Comparison of ENCODE assay signal across 16 cellular contexts in genomic region chr2:29033172-29033571, GRCh38. TPM values are rescaled to one million over a fixed set of nuclear protein-coding genes. Genes with fewer than 3 reads are reported as not detected.
A peak's percentile ranks its signal among the peaks of the same experiment; 100 is the strongest.
DNase-seq lines count a peak whose midpoint lies in the region; ATAC-seq, FAIRE-seq and TF ChIP-seq lines count a peak whose summit lies in the region.
"Had no signal": no experiment of that assay in that cellular context is flagged by ENCODE, and none has a peak within 500 bp of the region (broad histone marks: within the 10 kb centered on the region; RNA-seq: fewer than 3 reads in every experiment).

No MANE protein-coding gene starts in this region.

- no peak overlapping the region for H3K4ac ChIP-seq in neuronal stem cell (ENCODE audit: low read length)

- H3K36me3 ChIP-seq in neuronal stem cell (replicated peaks in 1 of 2; ENCODE audit: control insufficient read depth in 2 of 2, insufficient read depth in 2 of 2, low read length in 2 of 2) = no peaks in the 10 kb centered on the region
- H3K36me3 ChIP-seq in small intestine (ENCODE audit: control insufficient read depth in 2 of 2, insufficient read depth in 2 of 2, low read length in 2 of 2) = no peaks in the 10 kb centered on the region
- no peaks in the 10 kb centered on the region for H3K36me3 ChIP-seq in right lobe of liver

- no peak for TF ChIP-seq CTCF in right lobe of liver (IDR thresholded peaks at IDR 0.05)

- H4K91ac ChIP-seq in neuronal stem cell (ENCODE audit: low read depth, low read length, poor library complexity) = no peak overlapping the region

- H3K4me2 ChIP-seq in neuronal stem cell (ENCODE audit: insufficient read depth, low read length, poor library complexity, severe bottlenecking) = no peak overlapping the region

- no peak overlapping the region for H3K18ac ChIP-seq in neuronal stem cell (ENCODE audit: low read length)

- H3K23ac ChIP-seq in neuronal stem cell (ENCODE audit: low read depth, low read length, poor library complexity) = no peak overlapping the region

- H3K14ac ChIP-seq in neuronal stem cell (ENCODE audit: low read length) = peak overlapping the region; percentile 0

- H2BK15ac ChIP-seq in neuronal stem cell (ENCODE audit: low read length) = no peak overlapping the region

- no peak overlapping the region for H2BK12ac ChIP-seq in neuronal stem cell (ENCODE audit: low read length)

- intact Hi-C loops in right lobe of liver (cut with DNase I) = no loop called here

- ATAC-seq in GM21515 (IDR thresholded peaks at IDR 0.05; ENCODE audit: unreplicated experiment) (no peak), right lobe of liver (no peak)
- ATAC-seq: activated CD8-positive, alpha-beta T cell treated with anti-CD3 and anti-CD28 coated beads, Interleukin-2, amount 10 ng/mL, durations not matched to agents 7 days and 5 days; naive thymus-derived CD8-positive, alpha-beta T cell had no signal

- no peak overlapping the region for H2AK5ac ChIP-seq in neuronal stem cell (ENCODE audit: low read depth, low read length)

- peaks cover 0 to 4% (median 0%) of the 10 kb centered on the region in 3 experiments for H3K27me3 ChIP-seq in neuronal stem cell (ENCODE audit: control insufficient read depth in 3 of 3, insufficient read depth in 3 of 3, low read depth in 1 of 3, low read length in 3 of 3)
- H3K27me3 ChIP-seq in small intestine (ENCODE audit: control insufficient read depth in 2 of 2, insufficient read depth in 2 of 2, low read length in 2 of 2) = no peaks in the 10 kb centered on the region
- no peaks in the 10 kb centered on the region for H3K27me3 ChIP-seq in right lobe of liver
- H3K27me3 ChIP-seq: spleen had no signal

- no peak overlapping the region for H4K8ac ChIP-seq in neuronal stem cell (ENCODE audit: low read depth, low read length)

- peak; percentile 67 for DNase-seq in EL
- peak; percentile 65 for DNase-seq in M059J (ENCODE audit: low read depth)
- DNase-seq in epidermal melanocyte (ENCODE audit: insufficient read length, low spot score) = peak; percentile 42
- DNase-seq in neuronal stem cell (ENCODE audit: low spot score) = peak; percentile 18
- DNase-seq in small intestine = no peak
- no peak for DNase-seq in stimulated activated CD4-positive, alpha-beta T cell treated with anti-CD3 and anti-CD28 coated beads, Interleukin-15, amount 100 ng/mL, for 24 hours
- DNase-seq in right lobe of liver = no peak
- DNase-seq: activated CD8-positive, alpha-beta T cell treated with anti-CD3 and anti-CD28 coated beads, Interleukin-2, amount 10 ng/mL, durations not matched to agents 7 days and 5 days; naive thymus-derived CD8-positive, alpha-beta T cell; NCI-H1417 treated with DMSO at 0.1 percent for 48 hours; NCI-H774; spleen had no signal

- peaks cover 0 to 11% of the 10 kb centered on the region in 2 donors for H3K4me1 ChIP-seq in neuronal stem cell (ENCODE audit: control insufficient read depth in 2 of 2, insufficient read depth in 1 of 2, low read depth in 1 of 2, low read length in 2 of 2)
- no peaks in the 10 kb centered on the region for H3K4me1 ChIP-seq in small intestine (ENCODE audit: control insufficient read depth in 2 of 2, insufficient read depth in 1 of 2, low read depth in 1 of 2, low read length in 1 of 2)
- no peaks in the 10 kb centered on the region for H3K4me1 ChIP-seq in right lobe of liver

- TF ChIP-seq POLR2A in right lobe of liver (IDR thresholded peaks at IDR 0.05) = no peak

- no peak overlapping the region for H3K4me3 ChIP-seq in neuronal stem cell (ENCODE audit: low read length in 2 of 2)
- H3K4me3 ChIP-seq in small intestine (ENCODE audit: low read depth in 1 of 2, low read length in 2 of 2) = no peak overlapping the region
- H3K4me3 ChIP-seq in right lobe of liver = no peak overlapping the region
- H3K4me3 ChIP-seq: spleen had no signal

- no peak overlapping the region for H3K27ac ChIP-seq in neuronal stem cell (replicated peaks; ENCODE audit: low read length)
- no peak overlapping the region for H3K27ac ChIP-seq in small intestine (ENCODE audit: low read depth in 1 of 2, low read length in 1 of 2)
- H3K27ac ChIP-seq in right lobe of liver = no peak overlapping the region
- H3K27ac ChIP-seq: HL-60, spleen had no signal

- FAIRE-seq in small intestine (lab: Jason Lieb, UNC) = no peak
- FAIRE-seq: endometrium, GM12892 had no signal

- H3K9me3 ChIP-seq in neuronal stem cell (replicated peaks in 1 of 2; ENCODE audit: control insufficient read depth in 2 of 2, insufficient read depth in 1 of 2, low read depth in 1 of 2, low read length in 2 of 2) = no peaks in the 10 kb centered on the region
- no peaks in the 10 kb centered on the region for H3K9me3 ChIP-seq in small intestine (ENCODE audit: control insufficient read depth, low read depth)
- H3K9me3 ChIP-seq in right lobe of liver = no peaks in the 10 kb centered on the region
- H3K9me3 ChIP-seq: spleen had no signal

- no CpG with 5 or more reads among the region's 2 CpGs for WGBS in neuronal stem cell (ENCODE audit: extremely low coverage in 2 of 2, insufficient read length in 2 of 2, insufficient replicate concordance in 1 of 2), 2 donors
- WGBS in small intestine, 3 donors = 18 to 53% (median 44%) methylated on average over 2 of the region's 2 CpGs
- WGBS in right lobe of liver (ENCODE audit: insufficient coverage, low coverage, low lambda C conversion rate, missing lambda C conversion rate) = 15% methylated on average over 2 of the region's 2 CpGs

- no peaks in the 10 kb centered on the region for H3K79me1 ChIP-seq in neuronal stem cell (ENCODE audit: low read depth, low read length)

- H3K9ac ChIP-seq in neuronal stem cell (ENCODE audit: low read depth, low read length, poor library complexity) = no peak overlapping the region

- H2BK5ac ChIP-seq in neuronal stem cell (ENCODE audit: low read length) = no peak overlapping the region

- H2AFZ ChIP-seq in neuronal stem cell (ENCODE audit: low read length) = no peak overlapping the region

- H2BK120ac ChIP-seq in neuronal stem cell (ENCODE audit: low read depth, low read length) = no peak overlapping the region

RNA-seq across cellular contexts. Expression of gene PCARE, which starts 41.2 kb away (rescaled TPM):
- not detected in 2 replicates for total RNA-seq in M059J (2014; rRNA removed; shearing (Covaris generic))
- not detected for polyA plus RNA-seq in neuronal stem cell (2013, experiment 1 of 2)
- not detected for polyA plus RNA-seq in neuronal stem cell (2013, experiment 2 of 2)
- polyA plus RNA-seq in small intestine = not detected
- total RNA-seq in right lobe of liver = not detected
- total RNA-seq: activated CD8-positive, alpha-beta T cell treated with anti-CD3 and anti-CD28 coated beads, Interleukin-2, amount 10 ng/mL, durations not matched to agents 7 days and 5 days; naive thymus-derived CD8-positive, alpha-beta T cell; spleen had no signal
- polyA plus RNA-seq: naive thymus-derived CD8-positive, alpha-beta T cell; spleen had no signal

RNA-seq across cellular contexts. Expression of gene TOGARAM2, which starts 52.1 kb away (rescaled TPM):
- total RNA-seq in M059J (2014; rRNA removed; shearing (Covaris generic)) = not detected in 2 replicates
- 0.06 TPM for polyA plus RNA-seq in neuronal stem cell (2013, experiment 1 of 2)
- 0.06 TPM for polyA plus RNA-seq in neuronal stem cell (2013, experiment 2 of 2)
- polyA plus RNA-seq in small intestine = 1 to 10 TPM in 1 of 3 donors, under 1 TPM in 2; under 0.01 to 1.1 (median 0.66) TPM
- under 1 TPM in 5 of 6 experiments, not detected in 1; 0.06 to 0.37 (median 0.14) TPM for total RNA-seq in right lobe of liver

Comparison
In these comparisons a context has a peak if more than half of its experiments do, and no peak if none do; other contexts are left out.
1. DNase-seq: peak in EL (single experiment), M059J (single experiment), epidermal melanocyte (single experiment) and neuronal stem cell (single experiment); none in small intestine (single experiment), stimulated activated CD4-positive, alpha-beta T cell treated with anti-CD3 and anti-CD28 coated beads, Interleukin-15, amount 100 ng/mL, for 24 hours (single experiment) and right lobe of liver (0 of 3).